Comparison of ENCODE assay signal across 26 cellular contexts in genomic region chr5:170563808-170564207, GRCh38. TPM values are rescaled to one million over a fixed set of nuclear protein-coding genes. Genes with fewer than 3 reads are reported as not detected.
"Had no signal": no experiment of that assay in that cellular context is flagged by ENCODE, and none has a peak within 500 bp of the region (broad histone marks: within the 10 kb centered on the region; RNA-seq: fewer than 3 reads in every experiment).

No MANE protein-coding gene starts in this region.

- H3K4me1 Mint-ChIP-seq: IgD-negative memory B cell had no signal

- H3K36me3 ChIP-seq: SJCRH30 had no signal

- H3K9ac ChIP-seq: KMS-11 had no signal

- H3K27ac Mint-ChIP-seq: IgD-negative memory B cell had no signal

- H3K4me3 ChIP-seq: K562, SJCRH30 had no signal

- H3K4me3 Mint-ChIP-seq: IgD-negative memory B cell had no signal

- H3K4me1 ChIP-seq: SJCRH30 had no signal

- DNase-seq: Kasumi-1; MM.1S; MV-4-11; NCI-H1048; NCI-H1105; NCI-H1417; NCI-H1436 treated with DMSO at 0.1 percent for 48 hours; NCI-H1694; NCI-H187 treated with DMSO at 0.1 percent for 48 hours; NCI-H2029 treated with DMSO at 0.1 percent for 48 hours; NCI-H345; NCI-H524; NCI-H774; NK-92 treated with Interleukin-12 subunit alpha and Interleukin-12 subunit beta, amount 100 ng/mL, for 24 hours; PC-3; SHP77 treated with DMSO at 0.1 percent for 48 hours; SJCRH30 had no signal

- ATAC-seq: K562, Panc1, PC-3, SK-N-SH treated with all-trans-retinoic acid at 6 μM for 48 hours had no signal

- H3K27ac ChIP-seq: HL-60, KMS-11, RWPE1, SJCRH30 had no signal

- H3K36me3 Mint-ChIP-seq: IgD-negative memory B cell had no signal

- H3K9me3 ChIP-seq: SJCRH30 had no signal

- H3K9me3 Mint-ChIP-seq: IgD-negative memory B cell had no signal

RNA-seq across cellular contexts. Expression of gene KCNIP1, which starts 60.0 kb away (rescaled TPM):
- total RNA-seq: K562, NCI-H460, OCI-LY7, PC-3 had no signal
- polyA plus RNA-seq: IgD-negative memory B cell, K562 had no signal
